In genomic region chr5:95518417-95518816, GRCh38 we compare ENCODE assay signal across 30 cellular contexts.
"Had no signal": no experiment of that assay in that cellular context is flagged by ENCODE, and none has a peak within 500 bp of the region (broad histone marks: within the 10 kb centered on the region; RNA-seq: fewer than 3 reads in every experiment).

No MANE protein-coding gene starts in this region.

- H3K27me3 ChIP-seq: dorsolateral prefrontal cortex, heart right ventricle, hepatocyte had no signal

- ATAC-seq: activated CD4-positive, alpha-beta T cell treated with anti-CD3 and anti-CD28 coated beads for 36 hours; activated CD8-positive, alpha-beta memory T cell treated with anti-CD3 and anti-CD28 coated beads, Interleukin-2, amount 10 ng/mL, durations not matched to agents 7 days and 5 days; activated CD8-positive, alpha-beta T cell treated with anti-CD3 and anti-CD28 coated beads, Interleukin-2, amount 10 ng/mL, durations not matched to agents 7 days and 5 days; activated T-helper 17 cell treated with anti-CD3 and anti-CD28 coated beads, Interleukin-2, amount 50 U/mL, for 72 hours; esophagus mucosa; heart right ventricle; T-cell had no signal

- DNase-seq: activated CD4-positive, alpha-beta memory T cell treated with anti-CD3 and anti-CD28 coated beads for 36 hours; activated CD4-positive, alpha-beta T cell treated with anti-CD3 and anti-CD28 coated beads for 36 hours; activated CD4-positive, alpha-beta T cell treated with anti-CD3 and anti-CD28 coated beads, Interleukin-2, amount 10 ng/mL, durations not matched to agents 24 days and 14 days; activated CD4-positive, CD25-positive, alpha-beta regulatory T cell; activated CD4-positive, CD25-positive, alpha-beta regulatory T cell treated with anti-CD3 and anti-CD28 coated beads, Interleukin-2, amount 50 U/mL, for 72 hours; activated CD8-positive, alpha-beta memory T cell treated with anti-CD3 and anti-CD28 coated beads, Interleukin-2, amount 10 ng/mL, durations not matched to agents 7 days and 5 days; activated CD8-positive, alpha-beta memory T cell treated with anti-CD3 and anti-CD28 coated beads, Interleukin-2, amount 50 U/mL, for 4 hours; activated CD8-positive, alpha-beta T cell treated with anti-CD3 and anti-CD28 coated beads, Interleukin-2, amount 10 ng/mL, durations not matched to agents 7 days and 5 days; activated effector memory CD4-positive, alpha-beta T cell treated with Interleukin-2 at 50 U/mL for 16 hours; activated gamma-delta T cell treated with Interleukin-2 at 50 U/mL for 16 hours; activated naive CD4-positive, alpha-beta T cell treated with anti-CD3 and anti-CD28 coated beads, Interleukin-2, amount 50 U/mL, for 16 hours; activated naive CD4-positive, alpha-beta T cell treated with Interleukin-2 at 50 U/mL for 16 hours; activated T-cell treated with anti-CD3 and anti-CD28 coated beads, Interleukin-2, amount 50 U/mL, for 24 hours; amniotic stem cell; anterior cingulate cortex; dorsolateral prefrontal cortex; effector memory CD4-positive, alpha-beta T cell; endodermal cell; foreskin fibroblast; heart right ventricle; T-cell; T1000 had no signal

- H3K4me3 Mint-ChIP-seq: activated CD4-positive, alpha-beta memory T cell treated with anti-CD3 and anti-CD28 coated beads for 36 hours; activated CD4-positive, alpha-beta T cell treated with anti-CD3 and anti-CD28 coated beads for 36 hours; activated CD4-positive, alpha-beta T cell treated with anti-CD3 and anti-CD28 coated beads, Interleukin-2, amount 10 ng/mL, durations not matched to agents 24 days and 14 days; activated CD8-positive, alpha-beta memory T cell treated with anti-CD3 and anti-CD28 coated beads, Interleukin-2, amount 10 ng/mL, durations not matched to agents 7 days and 5 days; activated CD8-positive, alpha-beta T cell treated with anti-CD3 and anti-CD28 coated beads, Interleukin-2, amount 10 ng/mL, durations not matched to agents 7 days and 5 days; activated naive CD8-positive, alpha-beta T cell; activated T-cell treated with anti-CD3 and anti-CD28 coated beads, Interleukin-2, amount 50 U/mL, for 24 hours; activated T-helper 17 cell treated with anti-CD3 and anti-CD28 coated beads, Interleukin-2, amount 50 U/mL, for 72 hours; dendritic cell treated with granulocyte-macrophage colony-stimulating factor and Interleukin-4, amounts not matched to agents 40 ng/mL and 50 ng/mL, for 4 days; endodermal cell; T-cell; T-helper 1 cell treated with Interleukin-12 subunit alpha and Interleukin-12 subunit beta and Interleukin-4 antibody, amounts not matched to agents 30 μg/mL and 1 μg/mL, for 36 hours; T-helper 2 cell treated with Interferon-gamma antibody and Interleukin-4, amounts not matched to agents 5 μg/mL and 100 μg/mL, for 36 hours had no signal

- H3K4me1 Mint-ChIP-seq: activated CD4-positive, alpha-beta T cell treated with anti-CD3 and anti-CD28 coated beads for 36 hours; activated CD4-positive, alpha-beta T cell treated with anti-CD3 and anti-CD28 coated beads, Interleukin-2, amount 10 ng/mL, durations not matched to agents 24 days and 14 days; activated CD8-positive, alpha-beta memory T cell treated with anti-CD3 and anti-CD28 coated beads, Interleukin-2, amount 10 ng/mL, durations not matched to agents 7 days and 5 days; activated T-helper 17 cell treated with anti-CD3 and anti-CD28 coated beads, Interleukin-2, amount 50 U/mL, for 72 hours; T-cell had no signal

- H3K27ac Mint-ChIP-seq: activated CD4-positive, alpha-beta memory T cell treated with anti-CD3 and anti-CD28 coated beads for 36 hours; activated CD4-positive, alpha-beta T cell treated with anti-CD3 and anti-CD28 coated beads for 36 hours; activated CD4-positive, alpha-beta T cell treated with anti-CD3 and anti-CD28 coated beads, Interleukin-2, amount 10 ng/mL, durations not matched to agents 24 days and 14 days; activated CD8-positive, alpha-beta memory T cell treated with anti-CD3 and anti-CD28 coated beads, Interleukin-2, amount 10 ng/mL, durations not matched to agents 7 days and 5 days; activated CD8-positive, alpha-beta T cell treated with anti-CD3 and anti-CD28 coated beads, Interleukin-2, amount 10 ng/mL, durations not matched to agents 7 days and 5 days; activated naive CD8-positive, alpha-beta T cell; activated T-cell treated with anti-CD3 and anti-CD28 coated beads, Interleukin-2, amount 50 U/mL, for 24 hours; dendritic cell treated with granulocyte-macrophage colony-stimulating factor and Interleukin-4, amounts not matched to agents 40 ng/mL and 50 ng/mL, for 4 days; endodermal cell; T-helper 1 cell treated with Interleukin-12 subunit alpha and Interleukin-12 subunit beta and Interleukin-4 antibody, amounts not matched to agents 30 μg/mL and 1 μg/mL, for 36 hours; T-helper 2 cell treated with Interferon-gamma antibody and Interleukin-4, amounts not matched to agents 5 μg/mL and 100 μg/mL, for 36 hours had no signal

- H3K4me1 ChIP-seq: heart right ventricle had no signal

- H2AFZ ChIP-seq: hepatocyte had no signal

- H3K27me3 Mint-ChIP-seq: activated CD4-positive, alpha-beta memory T cell treated with anti-CD3 and anti-CD28 coated beads for 36 hours; activated CD4-positive, alpha-beta T cell treated with anti-CD3 and anti-CD28 coated beads for 36 hours; activated CD4-positive, alpha-beta T cell treated with anti-CD3 and anti-CD28 coated beads, Interleukin-2, amount 10 ng/mL, durations not matched to agents 24 days and 14 days; activated CD8-positive, alpha-beta memory T cell treated with anti-CD3 and anti-CD28 coated beads, Interleukin-2, amount 10 ng/mL, durations not matched to agents 7 days and 5 days; activated naive CD8-positive, alpha-beta T cell; activated T-cell treated with anti-CD3 and anti-CD28 coated beads, Interleukin-2, amount 50 U/mL, for 24 hours; activated T-helper 17 cell treated with anti-CD3 and anti-CD28 coated beads, Interleukin-2, amount 50 U/mL, for 72 hours; dendritic cell treated with granulocyte-macrophage colony-stimulating factor and Interleukin-4, amounts not matched to agents 40 ng/mL and 50 ng/mL, for 4 days; T-cell had no signal

- H3K27ac ChIP-seq: coronary artery, heart right ventricle, hepatocyte had no signal

- H3K4me3 ChIP-seq: coronary artery, dorsolateral prefrontal cortex, heart right ventricle, hepatocyte had no signal

- H3K79me2 ChIP-seq: hepatocyte had no signal

- H3K4me2 ChIP-seq: hepatocyte had no signal

- H3K9me3 Mint-ChIP-seq: activated CD4-positive, alpha-beta memory T cell treated with anti-CD3 and anti-CD28 coated beads for 36 hours; activated CD4-positive, alpha-beta T cell treated with anti-CD3 and anti-CD28 coated beads, Interleukin-2, amount 10 ng/mL, durations not matched to agents 24 days and 14 days; activated T-cell treated with anti-CD3 and anti-CD28 coated beads, Interleukin-2, amount 50 U/mL, for 24 hours; activated T-helper 17 cell treated with anti-CD3 and anti-CD28 coated beads, Interleukin-2, amount 50 U/mL, for 72 hours; dendritic cell treated with granulocyte-macrophage colony-stimulating factor and Interleukin-4, amounts not matched to agents 40 ng/mL and 50 ng/mL, for 4 days; endodermal cell; T-cell; T-helper 1 cell treated with Interleukin-12 subunit alpha and Interleukin-12 subunit beta and Interleukin-4 antibody, amounts not matched to agents 30 μg/mL and 1 μg/mL, for 36 hours; T-helper 2 cell treated with Interferon-gamma antibody and Interleukin-4, amounts not matched to agents 5 μg/mL and 100 μg/mL, for 36 hours had no signal

- H3K9me3 ChIP-seq: heart right ventricle had no signal
